In genomic region chr1:16643476-16644178, GRCh38 we compare ENCODE assay signal across 9 cellular contexts. TPM values are rescaled to one million over a fixed set of nuclear protein-coding genes. Genes with fewer than 3 reads are reported as not detected.
DNase-seq lines count a peak whose midpoint lies in the region; ATAC-seq and TF ChIP-seq lines count a peak whose summit lies in the region.
"Not testable (repeated sequence)": the region's sequence is repeated elsewhere in the genome, so short reads cannot be mapped to it uniquely, and the experiment has no call there.
"Had no signal": no experiment of that assay in that cellular context is flagged by ENCODE, and none has a peak within 500 bp of the region (broad histone marks: within the 10 kb centered on the region; RNA-seq: fewer than 3 reads in every experiment).

No MANE protein-coding gene starts in this region.

- CTCF ChIA-PET in AG04450 (lab: Charles Lee), result not testable (repeated sequence)

- POLR2A ChIA-PET in AG04450 (lab: Yijun Ruan, JAX), result not testable (repeated sequence)

- H3K4me1 Mint-ChIP-seq in activated T-cell treated with anti-CD3 and anti-CD28 coated beads, Interleukin-2, amount 50 U/mL, for 4 hours (ENCODE audit: low read depth); endodermal cell: not testable (repeated sequence)

- H3K27ac ChIP-seq in AG04450 (ENCODE audit: low read depth, low read length); endodermal cell (ENCODE audit: low read depth, low read length): not testable (repeated sequence)
- peak overlapping the region; percentile 79 to 83 (median 80) for H3K27ac ChIP-seq in sigmoid colon

- H3K9ac ChIP-seq in endodermal cell (ENCODE audit: extremely low read depth, low read length, poor library complexity, severe bottlenecking), result peak overlapping the region; percentile 74

- not testable (repeated sequence) for H3K4me1 ChIP-seq in endodermal cell (ENCODE audit: control insufficient read depth, insufficient read depth, low read length)
- peaks cover 0 to 37% (median 32%) of the 10 kb centered on the region in 4 donors for H3K4me1 ChIP-seq in sigmoid colon

- not testable (repeated sequence) for TF ChIP-seq POLR2A in sigmoid colon (IDR thresholded peaks at IDR 0.05)

- TF ChIP-seq CTCF in AG04450 (IDR thresholded peaks at IDR 0.05; ENCODE audit: low read depth, low read length); endodermal cell (conservative IDR thresholded peaks at IDR 0.05); sigmoid colon (IDR thresholded peaks at IDR 0.05): not testable (repeated sequence)

- ATAC-seq in GM19035 (IDR thresholded peaks at IDR 0.05; ENCODE audit: unreplicated experiment) (peak; percentile 4), HG03135 (IDR thresholded peaks at IDR 0.05; ENCODE audit: unreplicated experiment) (peak; percentile 7), left colon (peak; percentile 7)
- peak; percentile 0 to 8 for ATAC-seq in activated T-cell treated with anti-CD3 and anti-CD28 coated beads, Interleukin-2, amount 50 U/mL, for 4 hours

- intact Hi-C loops in left colon (cut with DNase I, micrococcal nuclease), result not testable (repeated sequence)
- intact Hi-C loops in sigmoid colon (cut with DNase I), result loop anchor here (2.0 kb wide), 1 partner anchor 31 kb away; the partner anchor contains the start of gene NBPF1

- not testable (repeated sequence) for H3K36me3 Mint-ChIP-seq in activated T-cell treated with anti-CD3 and anti-CD28 coated beads, Interleukin-2, amount 50 U/mL, for 4 hours (ENCODE audit: insufficient read depth); endodermal cell (ENCODE audit: low read depth)

- 53 to 59% methylated on average over 10 to 11 of the region's 11 CpGs for WGBS in endodermal cell (ENCODE audit: insufficient coverage in 1 of 2, insufficient read length in 1 of 2), 2 experiments
- WGBS in sigmoid colon, 2 donors, result 16 to 27% methylated on average over 11 of the region's 11 CpGs

- not testable (repeated sequence) for DNase-seq in AG04450 (ENCODE audit: low read depth, low spot score)
- peak; percentile 15 for DNase-seq in NOMO-1 treated with DMSO at 0.1 percent for 48 hours (lab: John Stamatoyannopoulos, UW; ENCODE audit: unreplicated experiment)
- DNase-seq in activated T-cell treated with anti-CD3 and anti-CD28 coated beads, Interleukin-2, amount 50 U/mL, for 4 hours, result peak; percentile 6
- peak; percentile 70 for DNase-seq in endodermal cell
- peak; percentile 38 to 40 for DNase-seq in left colon
- DNase-seq in sigmoid colon, result peak; percentile 73

- H3K4me3 Mint-ChIP-seq in activated T-cell treated with anti-CD3 and anti-CD28 coated beads, Interleukin-2, amount 50 U/mL, for 4 hours; endodermal cell: not testable (repeated sequence)

- not testable (repeated sequence) for H3K27me3 ChIP-seq in AG04450 (ENCODE audit: control insufficient read depth, insufficient read depth, low read length); endodermal cell (ENCODE audit: control insufficient read depth, insufficient read depth, low read length, poor library complexity, severe bottlenecking)
- peaks cover 0 to 12% (median 0%) of the 10 kb centered on the region in 3 donors for H3K27me3 ChIP-seq in sigmoid colon

- H3K27me3 Mint-ChIP-seq in activated T-cell treated with anti-CD3 and anti-CD28 coated beads, Interleukin-2, amount 50 U/mL, for 4 hours (ENCODE audit: low read depth), result not testable (repeated sequence)
- H3K27me3 Mint-ChIP-seq in endodermal cell (ENCODE audit: insufficient read depth), result peaks cover 11% of the 10 kb centered on the region

- not testable (repeated sequence) for TF ChIP-seq EP300 in sigmoid colon (IDR thresholded peaks at IDR 0.05)

- peak overlapping the region; percentile 100 for H3K4me3 ChIP-seq in AG04450 (ENCODE audit: low read depth, low read length)
- H3K4me3 ChIP-seq in endodermal cell (ENCODE audit: low read length), result peak overlapping the region; percentile 91
- H3K4me3 ChIP-seq in sigmoid colon, result peak overlapping the region; percentile 48 to 62 (median 60)

- not testable (repeated sequence) for H3K9me3 Mint-ChIP-seq in activated T-cell treated with anti-CD3 and anti-CD28 coated beads, Interleukin-2, amount 50 U/mL, for 4 hours; endodermal cell

- H3K27ac Mint-ChIP-seq in endodermal cell, result not testable (repeated sequence)

- not testable (repeated sequence) for H3K36me3 ChIP-seq in endodermal cell (ENCODE audit: control insufficient read depth, insufficient read depth, low read length); sigmoid colon

- H3K9me3 ChIP-seq in AG04450 (ENCODE audit: control insufficient read depth, insufficient read depth, low read length); endodermal cell (ENCODE audit: control insufficient read depth, low read length); sigmoid colon: not testable (repeated sequence)

RNA-seq across cellular contexts. Expression of gene RNU1-3, which starts 23.1 kb away (rescaled TPM):
- polyA plus RNA-seq in AG04450 (2011; rRNA removed) (under 0.01 TPM in 1 of 2 replicates, not detected in the other), sigmoid colon (not detected)
- polyA minus RNA-seq in AG04450 (2011; rRNA and poly(A)+ RNA removed), result 32,191 and 46,154 TPM in 2 replicates
- 1,000 to 10,000 TPM; 1,321 to 1,622 (median 1,616) TPM for total RNA-seq in activated T-cell treated with anti-CD3 and anti-CD28 coated beads, Interleukin-2, amount 50 U/mL, for 4 hours
- total RNA-seq in endodermal cell (1,000 to 10,000 TPM; 2,483 to 3,611 TPM), left colon (1,000 to 10,000 TPM; 3,977 to 5,589 TPM), sigmoid colon (under 1 TPM; under 0.01 TPM)
- polyA plus RNA-seq in endodermal cell (2013, experiment 1 of 2), result 11,872 TPM
- 14,577 TPM for polyA plus RNA-seq in endodermal cell (2013, experiment 2 of 2)
- polyA plus RNA-seq: IgD-negative memory B cell had no signal

RNA-seq across cellular contexts. Expression of gene NBPF1, which starts 30.3 kb away (rescaled TPM):
- polyA plus RNA-seq in AG04450 (2011; rRNA removed), result 34.7 and 36.6 TPM in 2 replicates
- 48.6 and 56.5 TPM in 2 replicates for polyA minus RNA-seq in AG04450 (2011; rRNA and poly(A)+ RNA removed)
- 1 to 10 TPM; 4.9 to 8.4 (median 5.8) TPM for total RNA-seq in activated T-cell treated with anti-CD3 and anti-CD28 coated beads, Interleukin-2, amount 50 U/mL, for 4 hours
- 10 to 100 TPM; 39.2 to 42.5 TPM for total RNA-seq in endodermal cell
- 37.2 TPM for polyA plus RNA-seq in endodermal cell (2013, experiment 1 of 2)
- polyA plus RNA-seq in endodermal cell (2013, experiment 2 of 2), result 29.5 TPM
- 100 to 1,000 TPM; 101 to 109 TPM for total RNA-seq in left colon
- total RNA-seq in sigmoid colon, result 10 to 100 TPM; 30.3 to 80.9 (median 37.2) TPM
- 10 to 100 TPM; 12.1 to 42.8 (median 21.0) TPM for polyA plus RNA-seq in sigmoid colon

Comparison
In these comparisons a context has a peak if more than half of its experiments do, and no peak if none do; other contexts are left out.
1. RNA of gene RNU1-3, which starts 23.1 kb away (total RNA-seq): 3,977 to 5,589 TPM in left colon, 2,483 to 3,611 TPM in endodermal cell and 1,321 to 1,622 TPM in activated T-cell treated with anti-CD3 and anti-CD28 coated beads, Interleukin-2, amount 50 U/mL, for 4 hours; under 0.01 TPM in sigmoid colon; every median in the first group is over 1,000 times any median in the second.
2. Peak in every context shown above with its lines, with median percentiles within 50 percentile points of each other: H3K4me3 ChIP-seq and ATAC-seq.